In the genomic region with DNA sequence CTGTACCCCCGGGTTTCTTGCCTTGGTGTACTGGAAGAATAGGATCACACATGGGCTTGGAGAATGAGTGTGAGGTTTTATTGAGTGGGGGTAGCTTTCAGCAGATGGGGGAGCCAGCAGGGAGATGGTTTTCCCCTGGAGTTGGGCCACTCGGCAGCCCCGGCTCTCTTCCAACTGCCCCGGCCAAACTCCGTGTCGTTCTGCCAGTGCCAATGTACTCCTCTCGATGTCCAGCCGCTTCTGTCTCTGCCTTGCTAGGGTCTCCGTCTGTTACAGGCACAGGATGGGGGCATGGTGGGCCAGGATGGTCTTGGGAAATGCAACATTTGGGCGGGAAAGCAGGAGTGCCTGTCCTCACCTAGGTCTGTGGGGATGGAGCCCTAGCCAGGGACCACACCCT, we compare ENCODE assay signal across 1 cellular context.
TF ChIP-seq lines count a peak whose summit lies in the region.

No MANE protein-coding gene starts in this region.

TF ChIP-seq in GM23338, 12 proteins besides CTCF, POLR2A, EP300 and RAD21 (continued from another document):
- TF ChIP-seq, protein P1, sequence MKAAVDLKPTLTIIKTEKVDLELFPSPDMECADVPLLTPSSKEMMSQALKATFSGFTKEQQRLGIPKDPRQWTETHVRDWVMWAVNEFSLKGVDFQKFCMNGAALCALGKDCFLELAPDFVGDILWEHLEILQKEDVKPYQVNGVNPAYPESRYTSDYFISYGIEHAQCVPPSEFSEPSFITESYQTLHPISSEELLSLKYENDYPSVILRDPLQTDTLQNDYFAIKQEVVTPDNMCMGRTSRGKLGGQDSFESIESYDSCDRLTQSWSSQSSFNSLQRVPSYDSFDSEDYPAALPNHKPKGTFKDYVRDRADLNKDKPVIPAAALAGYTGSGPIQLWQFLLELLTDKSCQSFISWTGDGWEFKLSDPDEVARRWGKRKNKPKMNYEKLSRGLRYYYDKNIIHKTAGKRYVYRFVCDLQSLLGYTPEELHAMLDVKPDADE (IDR thresholded peaks at IDR 0.05) = no peak
- TF ChIP-seq EZH2 (IDR thresholded peaks at IDR 0.05; ENCODE audit: low read depth, unreplicated experiment) (no peak), NANOG (IDR thresholded peaks at IDR 0.05; ENCODE audit: borderline replicate concordance) (no peak), EZH2phosphoT487 (IDR thresholded peaks at IDR 0.05; ENCODE audit: unreplicated experiment) (no peak), STAT1 (IDR thresholded peaks at IDR 0.05; ENCODE audit: unreplicated experiment) (no peak), JUNB (IDR thresholded peaks at IDR 0.05; ENCODE audit: unreplicated experiment) (no peak)
- TF ChIP-seq, protein P2, sequence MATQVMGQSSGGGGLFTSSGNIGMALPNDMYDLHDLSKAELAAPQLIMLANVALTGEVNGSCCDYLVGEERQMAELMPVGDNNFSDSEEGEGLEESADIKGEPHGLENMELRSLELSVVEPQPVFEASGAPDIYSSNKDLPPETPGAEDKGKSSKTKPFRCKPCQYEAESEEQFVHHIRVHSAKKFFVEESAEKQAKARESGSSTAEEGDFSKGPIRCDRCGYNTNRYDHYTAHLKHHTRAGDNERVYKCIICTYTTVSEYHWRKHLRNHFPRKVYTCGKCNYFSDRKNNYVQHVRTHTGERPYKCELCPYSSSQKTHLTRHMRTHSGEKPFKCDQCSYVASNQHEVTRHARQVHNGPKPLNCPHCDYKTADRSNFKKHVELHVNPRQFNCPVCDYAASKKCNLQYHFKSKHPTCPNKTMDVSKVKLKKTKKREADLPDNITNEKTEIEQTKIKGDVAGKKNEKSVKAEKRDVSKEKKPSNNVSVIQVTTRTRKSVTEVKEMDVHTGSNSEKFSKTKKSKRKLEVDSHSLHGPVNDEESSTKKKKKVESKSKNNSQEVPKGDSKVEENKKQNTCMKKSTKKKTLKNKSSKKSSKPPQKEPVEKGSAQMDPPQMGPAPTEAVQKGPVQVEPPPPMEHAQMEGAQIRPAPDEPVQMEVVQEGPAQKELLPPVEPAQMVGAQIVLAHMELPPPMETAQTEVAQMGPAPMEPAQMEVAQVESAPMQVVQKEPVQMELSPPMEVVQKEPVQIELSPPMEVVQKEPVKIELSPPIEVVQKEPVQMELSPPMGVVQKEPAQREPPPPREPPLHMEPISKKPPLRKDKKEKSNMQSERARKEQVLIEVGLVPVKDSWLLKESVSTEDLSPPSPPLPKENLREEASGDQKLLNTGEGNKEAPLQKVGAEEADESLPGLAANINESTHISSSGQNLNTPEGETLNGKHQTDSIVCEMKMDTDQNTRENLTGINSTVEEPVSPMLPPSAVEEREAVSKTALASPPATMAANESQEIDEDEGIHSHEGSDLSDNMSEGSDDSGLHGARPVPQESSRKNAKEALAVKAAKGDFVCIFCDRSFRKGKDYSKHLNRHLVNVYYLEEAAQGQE (IDR thresholded peaks at IDR 0.05; ENCODE audit: unreplicated experiment) = no peak
- TF ChIP-seq, protein P3, sequence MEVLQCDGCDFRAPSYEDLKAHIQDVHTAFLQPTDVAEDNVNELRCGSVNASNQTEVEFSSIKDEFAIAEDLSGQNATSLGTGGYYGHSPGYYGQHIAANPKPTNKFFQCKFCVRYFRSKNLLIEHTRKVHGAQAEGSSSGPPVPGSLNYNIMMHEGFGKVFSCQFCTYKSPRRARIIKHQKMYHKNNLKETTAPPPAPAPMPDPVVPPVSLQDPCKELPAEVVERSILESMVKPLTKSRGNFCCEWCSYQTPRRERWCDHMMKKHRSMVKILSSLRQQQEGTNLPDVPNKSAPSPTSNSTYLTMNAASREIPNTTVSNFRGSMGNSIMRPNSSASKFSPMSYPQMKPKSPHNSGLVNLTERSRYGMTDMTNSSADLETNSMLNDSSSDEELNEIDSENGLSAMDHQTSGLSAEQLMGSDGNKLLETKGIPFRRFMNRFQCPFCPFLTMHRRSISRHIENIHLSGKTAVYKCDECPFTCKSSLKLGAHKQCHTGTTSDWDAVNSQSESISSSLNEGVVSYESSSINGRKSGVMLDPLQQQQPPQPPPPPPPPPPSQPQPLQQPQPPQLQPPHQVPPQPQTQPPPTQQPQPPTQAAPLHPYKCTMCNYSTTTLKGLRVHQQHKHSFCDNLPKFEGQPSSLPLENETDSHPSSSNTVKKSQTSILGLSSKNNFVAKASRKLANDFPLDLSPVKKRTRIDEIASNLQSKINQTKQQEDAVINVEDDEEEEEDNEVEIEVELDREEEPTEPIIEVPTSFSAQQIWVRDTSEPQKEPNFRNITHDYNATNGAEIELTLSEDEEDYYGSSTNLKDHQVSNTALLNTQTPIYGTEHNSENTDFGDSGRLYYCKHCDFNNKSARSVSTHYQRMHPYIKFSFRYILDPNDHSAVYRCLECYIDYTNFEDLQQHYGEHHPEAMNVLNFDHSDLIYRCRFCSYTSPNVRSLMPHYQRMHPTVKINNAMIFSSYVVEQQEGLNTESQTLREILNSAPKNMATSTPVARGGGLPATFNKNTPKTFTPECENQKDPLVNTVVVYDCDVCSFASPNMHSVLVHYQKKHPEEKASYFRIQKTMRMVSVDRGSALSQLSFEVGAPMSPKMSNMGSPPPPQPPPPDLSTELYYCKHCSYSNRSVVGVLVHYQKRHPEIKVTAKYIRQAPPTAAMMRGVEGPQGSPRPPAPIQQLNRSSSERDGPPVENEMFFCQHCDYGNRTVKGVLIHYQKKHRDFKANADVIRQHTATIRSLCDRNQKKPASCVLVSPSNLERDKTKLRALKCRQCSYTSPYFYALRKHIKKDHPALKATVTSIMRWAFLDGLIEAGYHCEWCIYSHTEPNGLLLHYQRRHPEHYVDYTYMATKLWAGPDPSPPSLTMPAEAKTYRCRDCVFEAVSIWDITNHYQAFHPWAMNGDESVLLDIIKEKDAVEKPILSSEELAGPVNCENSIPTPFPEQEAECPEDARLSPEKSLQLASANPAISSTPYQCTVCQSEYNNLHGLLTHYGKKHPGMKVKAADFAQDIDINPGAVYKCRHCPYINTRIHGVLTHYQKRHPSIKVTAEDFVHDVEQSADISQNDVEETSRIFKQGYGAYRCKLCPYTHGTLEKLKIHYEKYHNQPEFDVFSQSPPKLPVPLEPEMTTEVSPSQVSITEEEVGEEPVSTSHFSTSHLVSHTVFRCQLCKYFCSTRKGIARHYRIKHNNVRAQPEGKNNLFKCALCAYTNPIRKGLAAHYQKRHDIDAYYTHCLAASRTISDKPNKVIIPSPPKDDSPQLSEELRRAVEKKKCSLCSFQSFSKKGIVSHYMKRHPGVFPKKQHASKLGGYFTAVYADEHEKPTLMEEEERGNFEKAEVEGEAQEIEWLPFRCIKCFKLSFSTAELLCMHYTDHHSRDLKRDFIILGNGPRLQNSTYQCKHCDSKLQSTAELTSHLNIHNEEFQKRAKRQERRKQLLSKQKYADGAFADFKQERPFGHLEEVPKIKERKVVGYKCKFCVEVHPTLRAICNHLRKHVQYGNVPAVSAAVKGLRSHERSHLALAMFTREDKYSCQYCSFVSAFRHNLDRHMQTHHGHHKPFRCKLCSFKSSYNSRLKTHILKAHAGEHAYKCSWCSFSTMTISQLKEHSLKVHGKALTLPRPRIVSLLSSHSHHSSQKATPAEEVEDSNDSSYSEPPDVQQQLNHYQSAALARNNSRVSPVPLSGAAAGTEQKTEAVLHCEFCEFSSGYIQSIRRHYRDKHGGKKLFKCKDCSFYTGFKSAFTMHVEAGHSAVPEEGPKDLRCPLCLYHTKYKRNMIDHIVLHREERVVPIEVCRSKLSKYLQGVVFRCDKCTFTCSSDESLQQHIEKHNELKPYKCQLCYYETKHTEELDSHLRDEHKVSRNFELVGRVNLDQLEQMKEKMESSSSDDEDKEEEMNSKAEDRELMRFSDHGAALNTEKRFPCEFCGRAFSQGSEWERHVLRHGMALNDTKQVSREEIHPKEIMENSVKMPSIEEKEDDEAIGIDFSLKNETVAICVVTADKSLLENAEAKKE (CRISPR knock-in tag; IDR thresholded peaks at IDR 0.05) = no peak
TF ChIP-seq in GM23338: peak in this region for 0.
